ENCODE assay signal across 9 cellular contexts in genomic region chr14:31253746-31254471, GRCh38.
"Had no signal": no experiment of that assay in that cellular context is flagged by ENCODE, and none has a peak within 500 bp of the region (broad histone marks: within the 10 kb centered on the region; RNA-seq: fewer than 3 reads in every experiment).

No MANE protein-coding gene starts in this region.

- DNase-seq: GM23248, GOT3, H7, HFFc6, IMR-90 had no signal

- H3K9ac ChIP-seq: GM23248 had no signal

- H3K36me3 ChIP-seq: HAP-1 had no signal

- ATAC-seq: HCT116, K562 had no signal

- H2AFZ ChIP-seq: GM23248 had no signal

- FAIRE-seq: K562 had no signal

- H3K27ac ChIP-seq: GM23248, HL-60 had no signal

- H3K9me3 ChIP-seq: HAP-1 had no signal

- H3K4me3 ChIP-seq: GM23248, HAP-1, K562 had no signal
